Comparison of ENCODE assay signal across 9 cellular contexts in the genomic region with DNA sequence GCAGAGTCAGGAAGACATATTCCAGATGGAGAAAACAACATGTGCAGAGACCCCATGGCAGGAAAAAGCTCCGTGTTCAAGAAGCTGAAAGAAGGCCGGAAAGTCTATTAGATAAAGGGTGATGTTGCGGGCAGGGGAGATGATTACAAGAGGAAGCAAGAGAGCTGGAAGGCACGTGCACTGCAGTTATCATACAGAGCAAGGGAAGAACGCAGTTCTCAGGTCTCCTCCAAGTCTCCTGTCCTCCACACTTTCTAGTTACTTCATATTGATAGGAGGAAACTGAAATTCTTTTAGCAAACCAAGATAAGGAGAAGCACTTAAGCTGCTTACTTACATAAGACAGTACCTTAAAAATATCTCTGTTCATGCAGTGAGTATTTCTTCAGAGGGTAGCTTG.
"Had no signal": no experiment of that assay in that cellular context is flagged by ENCODE, and none has a peak within 500 bp of the region (broad histone marks: within the 10 kb centered on the region; RNA-seq: fewer than 3 reads in every experiment).

No MANE protein-coding gene starts in this region.

- H3K4me3 Mint-ChIP-seq: activated CD8-positive, alpha-beta T cell treated with anti-CD3 and anti-CD28 coated beads, Interleukin-2, amount 10 ng/mL, durations not matched to agents 7 days and 5 days; activated naive CD8-positive, alpha-beta T cell treated with anti-CD3 and anti-CD28 coated beads, Interleukin-2, amount 10 ng/mL, durations not matched to agents 7 days and 5 days; T-helper 1 cell treated with Interleukin-12 subunit alpha and Interleukin-12 subunit beta and Interleukin-4 antibody, amounts not matched to agents 30 μg/mL and 1 μg/mL, for 36 hours had no signal

- H3K4me1 ChIP-seq: adrenal gland, breast epithelium had no signal

- H3K9me3 ChIP-seq: adrenal gland, breast epithelium had no signal

- H3K4me3 ChIP-seq: adrenal gland, breast epithelium, SK-N-MC had no signal

- H3K27ac ChIP-seq: adrenal gland, breast epithelium, SK-N-MC had no signal

- DNase-seq: activated naive CD8-positive, alpha-beta T cell treated with anti-CD3 and anti-CD28 coated beads, Interleukin-2, amount 10 ng/mL, durations not matched to agents 7 days and 5 days; aorta; NCI-H1417 treated with DMSO at 0.1 percent for 48 hours; NCI-H510A had no signal

- H3K27me3 ChIP-seq: adrenal gland, breast epithelium had no signal

- H3K27me3 Mint-ChIP-seq: activated naive CD8-positive, alpha-beta T cell treated with anti-CD3 and anti-CD28 coated beads, Interleukin-2, amount 10 ng/mL, durations not matched to agents 7 days and 5 days had no signal

- H3K36me3 Mint-ChIP-seq: activated naive CD8-positive, alpha-beta T cell treated with anti-CD3 and anti-CD28 coated beads, Interleukin-2, amount 10 ng/mL, durations not matched to agents 7 days and 5 days had no signal

- H3K9me3 Mint-ChIP-seq: activated naive CD8-positive, alpha-beta T cell treated with anti-CD3 and anti-CD28 coated beads, Interleukin-2, amount 10 ng/mL, durations not matched to agents 7 days and 5 days; T-helper 1 cell treated with Interleukin-12 subunit alpha and Interleukin-12 subunit beta and Interleukin-4 antibody, amounts not matched to agents 30 μg/mL and 1 μg/mL, for 36 hours had no signal

- H3K27ac Mint-ChIP-seq: activated CD8-positive, alpha-beta T cell treated with anti-CD3 and anti-CD28 coated beads, Interleukin-2, amount 10 ng/mL, durations not matched to agents 7 days and 5 days; activated naive CD8-positive, alpha-beta T cell treated with anti-CD3 and anti-CD28 coated beads, Interleukin-2, amount 10 ng/mL, durations not matched to agents 7 days and 5 days; T-helper 1 cell treated with Interleukin-12 subunit alpha and Interleukin-12 subunit beta and Interleukin-4 antibody, amounts not matched to agents 30 μg/mL and 1 μg/mL, for 36 hours had no signal

- H3K36me3 ChIP-seq: adrenal gland, breast epithelium had no signal
